12 cellular contexts compared by ENCODE assay signal in genomic region chr10:26733750-26734568, GRCh38. TPM values are rescaled to one million over a fixed set of nuclear protein-coding genes. Genes with fewer than 3 reads are reported as not detected.
DNase-seq lines count a peak whose midpoint lies in the region; ATAC-seq lines count a peak whose summit lies in the region.
"Had no signal": no experiment of that assay in that cellular context is flagged by ENCODE, and none has a peak within 500 bp of the region (broad histone marks: within the 10 kb centered on the region; RNA-seq: fewer than 3 reads in every experiment).

No MANE protein-coding gene starts in this region.

- peaks cover 92% of the 10 kb centered on the region for H3K36me3 Mint-ChIP-seq in stimulated activated effector memory CD8-positive, alpha-beta T cell treated with anti-CD3 and anti-CD28 coated beads, Interleukin-12 subunit alpha, Interleukin-12 subunit beta, amount 100 ng/mL, for 72 hours
- H3K36me3 Mint-ChIP-seq in T-helper 17 cell (ENCODE audit: low read depth), result peaks cover 2% of the 10 kb centered on the region

- no peaks in the 10 kb centered on the region for H3K27me3 Mint-ChIP-seq in T-helper 17 cell

- no peak for ATAC-seq in stimulated activated effector memory CD8-positive, alpha-beta T cell treated with anti-CD3 and anti-CD28 coated beads, Interleukin-12 subunit alpha, Interleukin-12 subunit beta, amount 100 ng/mL, for 72 hours
- no peak for ATAC-seq in T-helper 17 cell

- H3K4me3 Mint-ChIP-seq in stimulated activated effector memory CD8-positive, alpha-beta T cell treated with anti-CD3 and anti-CD28 coated beads, Interleukin-12 subunit alpha, Interleukin-12 subunit beta, amount 100 ng/mL, for 72 hours, result no peak overlapping the region
- H3K4me3 Mint-ChIP-seq in T-helper 17 cell, result no peak overlapping the region

- H3K9me3 ChIP-seq in T-helper 17 cell (ENCODE audit: control insufficient read depth, low read length, poor library complexity, severe bottlenecking), result no peaks in the 10 kb centered on the region
- H3K9me3 ChIP-seq: upper lobe of left lung had no signal

- H3K4me1 Mint-ChIP-seq in stimulated activated effector memory CD8-positive, alpha-beta T cell treated with anti-CD3 and anti-CD28 coated beads, Interleukin-12 subunit alpha, Interleukin-12 subunit beta, amount 100 ng/mL, for 72 hours, result peaks cover 25% of the 10 kb centered on the region
- H3K4me1 Mint-ChIP-seq in T-helper 17 cell, result peaks cover 13% of the 10 kb centered on the region

- no peaks in the 10 kb centered on the region for H3K9me3 Mint-ChIP-seq in stimulated activated effector memory CD8-positive, alpha-beta T cell treated with anti-CD3 and anti-CD28 coated beads, Interleukin-12 subunit alpha, Interleukin-12 subunit beta, amount 100 ng/mL, for 72 hours

- DNase-seq in DMS153 (lab: John Stamatoyannopoulos, UW), result peak; percentile 41
- no peak for DNase-seq in DMS153 treated with DMSO at 0.1 percent for 48 hours (lab: John Stamatoyannopoulos, UW; ENCODE audit: unreplicated experiment)
- peak; percentile 65 for DNase-seq in astrocyte of the hippocampus (ENCODE audit: low read depth, low spot score)
- DNase-seq in left kidney (ENCODE audit: low read depth, low spot score), result peak; percentile 56
- no peak for DNase-seq in stimulated activated effector memory CD8-positive, alpha-beta T cell treated with anti-CD3 and anti-CD28 coated beads, Interleukin-12 subunit alpha, Interleukin-12 subunit beta, amount 100 ng/mL, for 72 hours (ENCODE audit: low spot score in 2 of 2)
- DNase-seq in T-helper 17 cell, result no peak
- no peak for DNase-seq in NOMO-1 treated with DMSO at 0.1 percent for 48 hours (lab: John Stamatoyannopoulos, UW; ENCODE audit: unreplicated experiment)
- DNase-seq in NCI-H1048 (lab: John Stamatoyannopoulos, UW), result no peak
- DNase-seq: activated CD4-positive, alpha-beta T cell treated with anti-CD3 and anti-CD28 coated beads for 4 hours; NCI-H2171; SHP77 had no signal

- H3K27ac Mint-ChIP-seq in stimulated activated effector memory CD8-positive, alpha-beta T cell treated with anti-CD3 and anti-CD28 coated beads, Interleukin-12 subunit alpha, Interleukin-12 subunit beta, amount 100 ng/mL, for 72 hours, result peak overlapping the region; percentile 99
- H3K27ac Mint-ChIP-seq in T-helper 17 cell, result no peak overlapping the region

RNA-seq across cellular contexts. Expression of gene PDSS1, which starts 36.5 kb away (rescaled TPM):
- total RNA-seq in T-helper 17 cell, result 1 to 10 TPM; 2.4 to 5.1 TPM

Comparison
In these comparisons a context has a peak if more than half of its experiments do, and no peak if none do; other contexts are left out.
1. DNase-seq: peak in DMS153 (single experiment), astrocyte of the hippocampus (single experiment) and left kidney (single experiment); none in DMS153 treated with DMSO at 0.1 percent for 48 hours (single experiment), stimulated activated effector memory CD8-positive, alpha-beta T cell treated with anti-CD3 and anti-CD28 coated beads, Interleukin-12 subunit alpha, Interleukin-12 subunit beta, amount 100 ng/mL, for 72 hours (0 of 2), T-helper 17 cell (0 of 3), NOMO-1 treated with DMSO at 0.1 percent for 48 hours (single experiment) and NCI-H1048 (single experiment).